In genomic region chr9:72041775-72042194, GRCh38 we compare ENCODE assay signal across 9 cellular contexts.
DNase-seq lines count a peak whose midpoint lies in the region; ATAC-seq and FAIRE-seq lines count a peak whose summit lies in the region.
"Had no signal": no experiment of that assay in that cellular context is flagged by ENCODE, and none has a peak within 500 bp of the region (broad histone marks: within the 10 kb centered on the region; RNA-seq: fewer than 3 reads in every experiment).

No MANE protein-coding gene starts in this region.

- no peak for ATAC-seq in HG03025 (IDR thresholded peaks at IDR 0.05; ENCODE audit: low FRiP score, unreplicated experiment)
- ATAC-seq in GM21737 (IDR thresholded peaks at IDR 0.05; ENCODE audit: unreplicated experiment): no peak

- FAIRE-seq in endometrium (lab: Jason Lieb, UNC): peak; percentile 78
- FAIRE-seq: GM18507 had no signal

- DNase-seq in ELR (ENCODE audit: low read depth) (peak; percentile 73), NCI-H1105 (lab: John Stamatoyannopoulos, UW) (peak; percentile 71), non-pigmented ciliary epithelial cell (ENCODE audit: low read depth) (peak; percentile 42), GDM1 (lab: John Stamatoyannopoulos, UW) (no peak), GM19240 (ENCODE audit: insufficient read length, low spot score) (no peak)

Comparison
In these comparisons a context has a peak if more than half of its experiments do, and no peak if none do; other contexts are left out.
1. DNase-seq: peak in ELR (single experiment), NCI-H1105 (single experiment) and non-pigmented ciliary epithelial cell (single experiment); none in GDM1 (single experiment) and GM19240 (single experiment).